13 cellular contexts compared by ENCODE assay signal in genomic region chr7:73741600-73741999, GRCh38. TPM values are rescaled to one million over a fixed set of nuclear protein-coding genes. Genes with fewer than 3 reads are reported as not detected.
DNase-seq lines count a peak whose midpoint lies in the region; ATAC-seq and TF ChIP-seq lines count a peak whose summit lies in the region.
"Had no signal": no experiment of that assay in that cellular context is flagged by ENCODE, and none has a peak within 500 bp of the region (broad histone marks: within the 10 kb centered on the region; RNA-seq: fewer than 3 reads in every experiment).

No MANE protein-coding gene starts in this region.

- H3K27ac ChIP-seq in transverse colon: peak overlapping the region; percentile 86 to 98 (median 96)

- H3K9me3 ChIP-seq in iPS-15b (ENCODE audit: control insufficient read depth, insufficient read depth, low read length) (no peaks in the 10 kb centered on the region), transverse colon (no peaks in the 10 kb centered on the region)

- no peaks in the 10 kb centered on the region for H3K27me3 Mint-ChIP-seq in naive thymus-derived CD8-positive, alpha-beta T cell

- H3K27me3 ChIP-seq in iPS-15b (ENCODE audit: control insufficient read depth, insufficient read depth, low read length) (no peaks in the 10 kb centered on the region), transverse colon (no peaks in the 10 kb centered on the region)

- no peak for TF ChIP-seq CTCF in transverse colon (IDR thresholded peaks at IDR 0.05)

- H3K4me1 ChIP-seq in iPS-15b (ENCODE audit: control insufficient read depth, insufficient read depth, low read length) (peaks cover 23% of the 10 kb centered on the region), transverse colon (peaks cover 14 to 57% (median 42%) of the 10 kb centered on the region in 4 donors)

- no peak for TF ChIP-seq POLR2A in transverse colon (IDR thresholded peaks at IDR 0.05)

- no peak for ATAC-seq in naive thymus-derived CD8-positive, alpha-beta T cell
- ATAC-seq in HG02642 (IDR thresholded peaks at IDR 0.05; ENCODE audit: poor library complexity, unreplicated experiment): no peak
- no peak for ATAC-seq in GM21576 (IDR thresholded peaks at IDR 0.05; ENCODE audit: unreplicated experiment)

- H3K36me3 Mint-ChIP-seq in naive thymus-derived CD8-positive, alpha-beta T cell: no peaks in the 10 kb centered on the region

- peak overlapping the region in 2 of 10 donors; percentile 33 to 61 for H3K27ac Mint-ChIP-seq in naive thymus-derived CD8-positive, alpha-beta T cell

- H3K9me3 Mint-ChIP-seq in naive thymus-derived CD8-positive, alpha-beta T cell: no peaks in the 10 kb centered on the region

- POLR2A ChIA-PET in naive thymus-derived CD8-positive, alpha-beta T cell (lab: Charles Lee): no interaction called here

- H3K9ac ChIP-seq in iPS-15b (ENCODE audit: low read depth, low read length): no peak overlapping the region

- H3K4me3 ChIP-seq in iPS-15b (ENCODE audit: low read depth, low read length) (peak overlapping the region; percentile 61), transverse colon (no peak overlapping the region)

- H3K4me3 Mint-ChIP-seq in naive thymus-derived CD8-positive, alpha-beta T cell: peak overlapping the region in 1 of 10 donors; percentile 20

- H3K4me1 Mint-ChIP-seq in naive thymus-derived CD8-positive, alpha-beta T cell: peaks cover 3 to 15% (median 12%) of the 10 kb centered on the region in 4 donors

- peak; percentile 75 for DNase-seq in NCI-H82 (lab: John Stamatoyannopoulos, UW)
- DNase-seq in NCI-H82 treated with DMSO at 0.1 percent for 48 hours (lab: John Stamatoyannopoulos, UW; ENCODE audit: unreplicated experiment): no peak
- DNase-seq in NCI-H345 (lab: John Stamatoyannopoulos, UW): peak; percentile 77
- no peak for DNase-seq in transverse colon
- no peak for DNase-seq in naive thymus-derived CD8-positive, alpha-beta T cell
- DNase-seq: erythroblast, GDM1, NCI-H2227 treated with DMSO at 0.1 percent for 48 hours had no signal

- H3K36me3 ChIP-seq in iPS-15b (ENCODE audit: control insufficient read depth, insufficient read depth, low read length) (peaks cover 12% of the 10 kb centered on the region), transverse colon (no peaks in the 10 kb centered on the region)

- TF ChIP-seq EP300 in transverse colon (IDR thresholded peaks at IDR 0.05; ENCODE audit: low read depth): no peak

- intact Hi-C loops in transverse colon (cut with DNase I; ENCODE audit: low total_unique reads): no loop called here

- WGBS in transverse colon (ENCODE audit: low coverage in 1 of 2), 2 donors: 69 to 100% methylated on average over 1 to 5 of the region's 5 CpGs

- in situ Hi-C loops in transverse colon (cut with MboI; ENCODE audit: low pct_ligation_motif_present in 1 of 4, low pct_unique_long_range_greater_than_20kb in 1 of 4, low sequenced_read_pairs in 3 of 4): no loop called here

RNA-seq across cellular contexts. Expression of gene ABHD11, which starts 3.0 kb away (rescaled TPM):
- total RNA-seq in transverse colon: 100 to 1,000 TPM; 108 to 177 (median 117) TPM
- total RNA-seq in naive thymus-derived CD8-positive, alpha-beta T cell: 10 to 100 TPM; 20.7 to 24.9 TPM
- 10 to 100 TPM in 2 of 3 donors, 1 to 10 TPM in 1; 5.4 to 12.3 (median 10.0) TPM for polyA plus RNA-seq in naive thymus-derived CD8-positive, alpha-beta T cell

RNA-seq across cellular contexts. Expression of gene STX1A, which starts 22.1 kb away (rescaled TPM):
- total RNA-seq in transverse colon: 1 to 10 TPM; 4.1 to 6.0 (median 5.0) TPM
- total RNA-seq in naive thymus-derived CD8-positive, alpha-beta T cell: 1 to 10 TPM; 5.7 to 7.8 TPM
- polyA plus RNA-seq in naive thymus-derived CD8-positive, alpha-beta T cell: 1 to 10 TPM in 2 of 3 donors, under 1 TPM in 1; 0.69 to 2.2 (median 2.1) TPM

RNA-seq across cellular contexts. Expression of gene CLDN3, which starts 28.5 kb away (rescaled TPM):
- total RNA-seq in transverse colon: 1,000 to 10,000 TPM in 3 of 4 donors, 100 to 1,000 TPM in 1; 672 to 1,662 (median 1,512) TPM
- total RNA-seq in naive thymus-derived CD8-positive, alpha-beta T cell: not detected
- not detected for polyA plus RNA-seq in naive thymus-derived CD8-positive, alpha-beta T cell
- total RNA-seq: A172; T-helper 1 cell treated with Interleukin-12 subunit alpha and Interleukin-12 subunit beta and Interleukin-4 antibody, amounts not matched to agents 30 ng/mL and 1 ng/mL, for 36 hours had no signal

RNA-seq across cellular contexts. Expression of gene BUD23, which starts 58.2 kb away (rescaled TPM):
- total RNA-seq in transverse colon: 10 to 100 TPM; 12.0 to 55.9 (median 30.3) TPM
- total RNA-seq in naive thymus-derived CD8-positive, alpha-beta T cell: 10 to 100 TPM; 67.2 to 69.7 TPM
- 100 to 1,000 TPM; 123 to 139 (median 136) TPM for polyA plus RNA-seq in naive thymus-derived CD8-positive, alpha-beta T cell

RNA-seq across cellular contexts. Expression of gene DNAJC30, which starts 58.3 kb away (rescaled TPM):
- total RNA-seq in transverse colon: 10 to 100 TPM in 1 of 4 donors, 1 to 10 TPM in 3; 1.9 to 26.7 (median 6.8) TPM
- total RNA-seq in naive thymus-derived CD8-positive, alpha-beta T cell: 10 to 100 TPM; 22.1 to 23.7 TPM
- polyA plus RNA-seq in naive thymus-derived CD8-positive, alpha-beta T cell: 10 to 100 TPM; 10.1 to 13.3 (median 11.9) TPM

Comparison
In these comparisons a context has a peak if more than half of its experiments do, and no peak if none do; other contexts are left out.
1. DNase-seq: peak in NCI-H82 (single experiment) and NCI-H345 (single experiment); none in NCI-H82 treated with DMSO at 0.1 percent for 48 hours (single experiment), transverse colon (single experiment) and naive thymus-derived CD8-positive, alpha-beta T cell (0 of 10).
2. RNA of gene ABHD11, which starts 3.0 kb away (total RNA-seq): 108 to 177 TPM in transverse colon; 20.7 to 24.9 TPM in naive thymus-derived CD8-positive, alpha-beta T cell; every median in the first group is over 4 times any median in the second.
3. RNA of gene CLDN3, which starts 28.5 kb away (total RNA-seq): 672 to 1,662 TPM in transverse colon; not detected in naive thymus-derived CD8-positive, alpha-beta T cell; every median in the first group is over 100 times any median in the second.